23 cellular contexts compared by ENCODE assay signal in the genomic region with DNA sequence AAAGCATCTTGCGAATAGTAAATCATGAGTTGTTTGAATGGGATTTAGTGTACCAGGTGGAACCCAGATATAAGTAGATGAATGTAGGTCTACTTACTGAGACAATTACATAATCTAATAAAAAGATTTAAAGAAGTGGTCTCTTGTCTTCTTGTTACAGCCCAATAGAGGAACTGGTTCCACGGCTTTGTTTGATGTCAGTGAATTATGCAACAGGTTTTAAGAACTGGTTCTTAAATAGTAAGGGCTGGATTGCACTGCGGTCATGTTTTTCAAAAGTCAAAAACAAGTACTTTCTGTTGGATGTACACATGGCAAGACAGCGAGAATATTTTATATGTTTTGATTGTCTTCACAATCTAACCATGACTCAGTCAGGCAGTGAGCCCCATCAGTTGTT. TPM values are rescaled to one million over a fixed set of nuclear protein-coding genes. Genes with fewer than 3 reads are reported as not detected.
A peak's percentile ranks its signal among the peaks of the same experiment; 100 is the strongest.
DNase-seq lines count a peak whose midpoint lies in the region; ATAC-seq lines count a peak whose summit lies in the region.
"Had no signal": no experiment of that assay in that cellular context is flagged by ENCODE, and none has a peak within 500 bp of the region (broad histone marks: within the 10 kb centered on the region; RNA-seq: fewer than 3 reads in every experiment).

No MANE protein-coding gene starts in this region.

- H3K4me1 ChIP-seq in effector memory CD4-positive, alpha-beta T cell (ENCODE audit: control insufficient read depth, insufficient read depth, low read length, poor library complexity, severe bottlenecking) = no peaks in the 10 kb centered on the region

- ATAC-seq in left colon = peak; percentile 63
- ATAC-seq in stimulated activated memory B cell treated with anti-CD40 and anti-IgM and Interleukin-4, amounts not matched to agents 10 μg/mL and 1 μg/mL and 100 μg/mL, for 72 hours = no peak
- ATAC-seq in HG02840 (IDR thresholded peaks at IDR 0.05; ENCODE audit: low FRiP score, unreplicated experiment) = no peak
- ATAC-seq in HG03442 (IDR thresholded peaks at IDR 0.05; ENCODE audit: unreplicated experiment) = no peak

- H3K4me3 ChIP-seq in effector memory CD4-positive, alpha-beta T cell (ENCODE audit: insufficient read depth, low read depth, low read length, poor library complexity, severe bottlenecking) = no peak overlapping the region
- H3K4me3 ChIP-seq: mucosa of descending colon, SJCRH30, suprapubic skin had no signal

- no peak overlapping the region for H3K27ac ChIP-seq in effector memory CD4-positive, alpha-beta T cell (ENCODE audit: insufficient read depth, low read length, poor library complexity, severe bottlenecking)
- H3K27ac ChIP-seq: suprapubic skin had no signal

- DNase-seq in Kasumi-1 (lab: John Stamatoyannopoulos, UW) (peak; percentile 30 to 40), OCI-M1 (lab: John Stamatoyannopoulos, UW) (peak; percentile 48), left colon (no peak)
- no peak for DNase-seq in effector memory CD4-positive, alpha-beta T cell
- DNase-seq: activated CD4-positive, alpha-beta T cell treated with anti-CD3 and anti-CD28 coated beads for 48 hours; activated CD8-positive, alpha-beta memory T cell treated with anti-CD3 and anti-CD28 coated beads, Interleukin-2, amount 50 U/mL, for 4 hours; activated gamma-delta T cell treated with Interleukin-2 at 50 U/mL for 16 hours; amniotic stem cell; caudate nucleus; GF-D8; hypothalamus; KG1; mucosa of descending colon; NCI-H146; NCI-H2227 treated with DMSO at 0.1 percent for 48 hours; nucleus accumbens; SJCRH30; stimulated activated CD4-positive, alpha-beta T cell treated with anti-CD3 and anti-CD28 coated beads, Interleukin-4, amount 100 ng/mL, for 24 hours had no signal

- no peaks in the 10 kb centered on the region for H3K27me3 ChIP-seq in effector memory CD4-positive, alpha-beta T cell (replicated peaks; ENCODE audit: control insufficient read depth, insufficient read depth, low read length, poor library complexity, severe bottlenecking)
- H3K27me3 ChIP-seq: SJCRH30, suprapubic skin had no signal

- no peaks in the 10 kb centered on the region for H3K4me1 Mint-ChIP-seq in stimulated activated memory B cell treated with anti-CD40 and anti-IgM and Interleukin-4, amounts not matched to agents 10 μg/mL and 1 μg/mL and 100 μg/mL, for 72 hours

- H3K27ac Mint-ChIP-seq in stimulated activated memory B cell treated with anti-CD40 and anti-IgM and Interleukin-4, amounts not matched to agents 10 μg/mL and 1 μg/mL and 100 μg/mL, for 72 hours = peak overlapping the region; percentile 33

- peaks cover 47% of the 10 kb centered on the region for H3K27me3 Mint-ChIP-seq in stimulated activated memory B cell treated with anti-CD40 and anti-IgM and Interleukin-4, amounts not matched to agents 10 μg/mL and 1 μg/mL and 100 μg/mL, for 72 hours

- H3K9me3 Mint-ChIP-seq in stimulated activated memory B cell treated with anti-CD40 and anti-IgM and Interleukin-4, amounts not matched to agents 10 μg/mL and 1 μg/mL and 100 μg/mL, for 72 hours = peaks cover 7% of the 10 kb centered on the region

- H3K9me3 ChIP-seq in effector memory CD4-positive, alpha-beta T cell (ENCODE audit: control insufficient read depth, low read length) = no peaks in the 10 kb centered on the region
- H3K9me3 ChIP-seq: mucosa of descending colon, SJCRH30, suprapubic skin had no signal

- intact Hi-C loops in left colon (cut with DNase I, micrococcal nuclease) = no loop called here

- no peak overlapping the region for H3K4me3 Mint-ChIP-seq in stimulated activated memory B cell treated with anti-CD40 and anti-IgM and Interleukin-4, amounts not matched to agents 10 μg/mL and 1 μg/mL and 100 μg/mL, for 72 hours

- no peaks in the 10 kb centered on the region for H3K36me3 Mint-ChIP-seq in stimulated activated memory B cell treated with anti-CD40 and anti-IgM and Interleukin-4, amounts not matched to agents 10 μg/mL and 1 μg/mL and 100 μg/mL, for 72 hours

- H3K36me3 ChIP-seq in effector memory CD4-positive, alpha-beta T cell (ENCODE audit: control insufficient read depth, insufficient read depth, low read length) = no peaks in the 10 kb centered on the region
- H3K36me3 ChIP-seq: SJCRH30, suprapubic skin had no signal

RNA-seq across cellular contexts. Expression of gene SLC9A2, which starts 15.4 kb away (rescaled TPM):
- 10 to 100 TPM; 75.2 to 81.1 TPM for total RNA-seq in left colon
- total RNA-seq: fibroblast of lung had no signal

Comparison
In these comparisons a context has a peak if more than half of its experiments do, and no peak if none do; other contexts are left out.
1. DNase-seq: peak in Kasumi-1 (2 of 2) and OCI-M1 (single experiment); none in left colon (0 of 2) and effector memory CD4-positive, alpha-beta T cell (0 of 3).